ENCODE assay signal across 31 cellular contexts in the genomic region with DNA sequence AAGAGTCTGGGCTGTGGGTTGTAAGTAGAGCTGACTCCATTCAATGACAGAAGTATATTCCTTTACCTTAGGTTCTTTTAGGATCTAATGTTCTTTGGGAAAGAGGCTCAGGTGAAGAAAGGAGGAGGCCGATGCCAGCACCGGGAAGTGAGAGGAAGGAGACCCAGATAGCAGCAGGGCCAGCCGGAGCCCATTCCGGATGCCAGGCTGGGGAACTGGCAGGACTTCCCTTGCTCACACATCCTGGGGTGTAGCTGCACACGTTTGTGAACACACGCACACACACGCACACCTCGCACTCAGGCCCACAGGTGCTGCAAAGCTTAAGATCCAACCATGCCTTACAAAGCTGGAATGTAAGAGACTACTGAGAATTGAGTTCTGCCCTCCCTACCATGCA.
"Had no signal": no experiment of that assay in that cellular context is flagged by ENCODE, and none has a peak within 500 bp of the region (broad histone marks: within the 10 kb centered on the region; RNA-seq: fewer than 3 reads in every experiment).

No MANE protein-coding gene starts in this region.

- H3K4me3 ChIP-seq: cardiac muscle cell, heart left ventricle, lung, mucosa of descending colon, ovary, prostate gland, smooth muscle cell, stomach, suprapubic skin, tibial nerve had no signal

- H3K4me1 ChIP-seq: prostate gland had no signal

- ATAC-seq: activated CD8-positive, alpha-beta T cell treated with anti-CD3 and anti-CD28 coated beads for 36 hours; activated naive CD4-positive, alpha-beta T cell treated with anti-CD3 and anti-CD28 coated beads, Interleukin-2, amount 50 U/mL, for 72 hours; activated T-cell treated with anti-CD3 and anti-CD28 coated beads, Interleukin-2, amount 50 U/mL, for 4 hours; activated T-helper 17 cell treated with anti-CD3 and anti-CD28 coated beads, Interleukin-2, amount 50 U/mL, for 72 hours; heart left ventricle; left lobe of liver; mucosa of descending colon; natural killer cell treated with Interleukin-12 subunit alpha and Interleukin-12 subunit beta and Interleukin-15 and Interleukin-18, amount 100 ng/mL, for 72 hours; stimulated activated naive B cell treated with anti-CD40 and anti-IgM and Interleukin-4, amounts not matched to agents 10 μg/mL and 1 μg/mL and 100 μg/mL, for 72 hours; T-helper 17 cell had no signal

- H3K27ac ChIP-seq: cardiac muscle cell, heart left ventricle, neutrophil, ovary, prostate gland, stomach, suprapubic skin, tibial nerve had no signal

- DNase-seq: activated CD4-positive, alpha-beta T cell treated with anti-CD3 and anti-CD28 coated beads for 1 hour; activated CD4-positive, alpha-beta T cell treated with anti-CD3 and anti-CD28 coated beads, Interleukin-2, amount 10 ng/mL, durations not matched to agents 7 days and 5 days; activated CD8-positive, alpha-beta T cell treated with anti-CD3 and anti-CD28 coated beads for 36 hours; activated naive CD4-positive, alpha-beta T cell; activated T-cell treated with anti-CD3 and anti-CD28 coated beads, Interleukin-2, amount 50 U/mL, for 4 hours; anterior cingulate cortex; cortex of kidney; heart left ventricle; hypothalamus; immature natural killer cell; kidney glomerular epithelial cell; mucosa of descending colon; ovary; retina; stimulated activated CD4-positive, alpha-beta T cell treated with anti-CD3 and anti-CD28 coated beads, Interleukin-15, amount 100 ng/mL, for 24 hours; stimulated activated CD4-positive, alpha-beta T cell treated with anti-CD3 and anti-CD28 coated beads, Interleukin-2, amount 100 ng/mL, for 24 hours; stimulated activated naive B cell treated with anti-CD40 and anti-IgM and Interleukin-4, amounts not matched to agents 10 μg/mL and 1 μg/mL and 100 μg/mL, for 72 hours; stomach; T-helper 17 cell; T1000 had no signal

- H3K27me3 ChIP-seq: cardiac muscle cell, ovary had no signal

- H3K4me2 ChIP-seq: smooth muscle cell had no signal

- H3K36me3 ChIP-seq: cardiac muscle cell, heart left ventricle, neutrophil, ovary, prostate gland had no signal

- H3K36me3 Mint-ChIP-seq: activated naive CD4-positive, alpha-beta T cell treated with anti-CD3 and anti-CD28 coated beads, Interleukin-2, amount 50 U/mL, for 72 hours; immature natural killer cell; natural killer cell treated with Interleukin-12 subunit alpha and Interleukin-12 subunit beta and Interleukin-15 and Interleukin-18, amount 100 ng/mL, for 72 hours; stimulated activated naive B cell treated with anti-CD40 and anti-IgM and Interleukin-4, amounts not matched to agents 10 μg/mL and 1 μg/mL and 100 μg/mL, for 72 hours had no signal

- H3K27ac Mint-ChIP-seq: activated CD4-positive, alpha-beta T cell treated with anti-CD3 and anti-CD28 coated beads, Interleukin-2, amount 10 ng/mL, durations not matched to agents 7 days and 5 days; activated CD8-positive, alpha-beta T cell treated with anti-CD3 and anti-CD28 coated beads for 36 hours; activated T-helper 17 cell treated with anti-CD3 and anti-CD28 coated beads, Interleukin-2, amount 50 U/mL, for 72 hours; immature natural killer cell; natural killer cell treated with Interleukin-12 subunit alpha and Interleukin-12 subunit beta and Interleukin-15 and Interleukin-18, amount 100 ng/mL, for 72 hours; stimulated activated naive B cell treated with anti-CD40 and anti-IgM and Interleukin-4, amounts not matched to agents 10 μg/mL and 1 μg/mL and 100 μg/mL, for 72 hours; T-helper 17 cell had no signal

- H3K27me3 Mint-ChIP-seq: activated CD4-positive, alpha-beta T cell treated with anti-CD3 and anti-CD28 coated beads, Interleukin-2, amount 10 ng/mL, durations not matched to agents 7 days and 5 days had no signal

- H3K4me3 Mint-ChIP-seq: activated CD4-positive, alpha-beta T cell treated with anti-CD3 and anti-CD28 coated beads, Interleukin-2, amount 10 ng/mL, durations not matched to agents 7 days and 5 days; activated CD8-positive, alpha-beta T cell treated with anti-CD3 and anti-CD28 coated beads for 36 hours; activated T-cell treated with anti-CD3 and anti-CD28 coated beads, Interleukin-2, amount 50 U/mL, for 4 hours; activated T-helper 17 cell treated with anti-CD3 and anti-CD28 coated beads, Interleukin-2, amount 50 U/mL, for 72 hours; immature natural killer cell; natural killer cell treated with Interleukin-12 subunit alpha and Interleukin-12 subunit beta and Interleukin-15 and Interleukin-18, amount 100 ng/mL, for 72 hours; stimulated activated naive B cell treated with anti-CD40 and anti-IgM and Interleukin-4, amounts not matched to agents 10 μg/mL and 1 μg/mL and 100 μg/mL, for 72 hours; T-helper 17 cell had no signal

- H3K9me3 Mint-ChIP-seq: activated CD4-positive, alpha-beta T cell treated with anti-CD3 and anti-CD28 coated beads, Interleukin-2, amount 10 ng/mL, durations not matched to agents 7 days and 5 days; activated CD8-positive, alpha-beta T cell treated with anti-CD3 and anti-CD28 coated beads for 36 hours; activated naive CD4-positive, alpha-beta T cell treated with anti-CD3 and anti-CD28 coated beads, Interleukin-2, amount 50 U/mL, for 72 hours; activated T-cell treated with anti-CD3 and anti-CD28 coated beads, Interleukin-2, amount 50 U/mL, for 4 hours; activated T-helper 17 cell treated with anti-CD3 and anti-CD28 coated beads, Interleukin-2, amount 50 U/mL, for 72 hours; natural killer cell treated with Interleukin-12 subunit alpha and Interleukin-12 subunit beta and Interleukin-15 and Interleukin-18, amount 100 ng/mL, for 72 hours; stimulated activated naive B cell treated with anti-CD40 and anti-IgM and Interleukin-4, amounts not matched to agents 10 μg/mL and 1 μg/mL and 100 μg/mL, for 72 hours had no signal

- H3K4me1 Mint-ChIP-seq: activated CD4-positive, alpha-beta T cell treated with anti-CD3 and anti-CD28 coated beads, Interleukin-2, amount 10 ng/mL, durations not matched to agents 7 days and 5 days; activated T-helper 17 cell treated with anti-CD3 and anti-CD28 coated beads, Interleukin-2, amount 50 U/mL, for 72 hours had no signal

- H3K9me3 ChIP-seq: heart left ventricle, mucosa of descending colon, neutrophil, ovary, prostate gland, stomach, suprapubic skin, tibial nerve had no signal
